In genomic region chr7:30635798-30636197, GRCh38 we compare ENCODE assay signal across 1 cellular context.
TF ChIP-seq lines count a peak whose summit lies in the region.

No MANE protein-coding gene starts in this region.

TF ChIP-seq in HepG2, 621 proteins besides CTCF, POLR2A, EP300 and RAD21:
- peak; percentile 95 for TF ChIP-seq RBM22 (optimal IDR thresholded peaks at IDR 0.05; ENCODE audit: low read length)
- no peak for TF ChIP-seq HOXA5 (CRISPR knock-in tag; IDR thresholded peaks at IDR 0.05)
